In the genomic region with DNA sequence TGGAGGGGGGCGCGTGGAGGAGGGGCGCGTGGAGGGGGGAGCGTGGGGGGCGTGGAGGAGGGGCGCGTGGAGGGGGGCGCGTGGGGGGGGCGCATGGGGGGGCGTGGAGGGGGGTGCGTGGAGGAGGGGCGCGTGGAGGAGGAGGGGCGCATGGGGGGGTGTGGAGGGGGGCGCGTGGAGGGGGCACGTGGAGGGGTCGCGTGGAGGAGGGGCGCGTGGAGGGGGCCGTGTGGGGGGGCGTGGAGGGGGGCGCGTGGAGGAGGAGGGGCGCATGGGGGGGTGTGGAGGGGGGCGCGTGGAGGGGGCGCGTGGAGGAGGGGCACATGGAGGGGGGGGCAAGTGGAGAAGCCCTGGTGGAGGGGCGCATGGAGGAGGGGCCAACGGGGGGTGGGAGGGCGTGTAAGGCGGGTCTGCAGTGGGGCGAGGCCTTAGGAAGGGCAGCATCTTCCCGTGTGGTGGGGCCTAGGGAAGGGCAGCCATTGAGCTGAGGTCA, we compare ENCODE assay signal across 22 cellular contexts. TPM values are rescaled to one million over a fixed set of nuclear protein-coding genes. Genes with fewer than 3 reads are reported as not detected.
"Had no signal": no experiment of that assay in that cellular context is flagged by ENCODE, and none has a peak within 500 bp of the region (broad histone marks: within the 10 kb centered on the region; RNA-seq: fewer than 3 reads in every experiment).

No MANE protein-coding gene starts in this region.

- H3K9ac ChIP-seq: KMS-11 had no signal

- H3K27ac ChIP-seq: KMS-11 had no signal

- DNase-seq: IMR-90, Kasumi-1, MM.1S, NCI-H1092 treated with DMSO at 0.1 percent for 48 hours, NCI-H1436, NCI-H187, NCI-H2029, NCI-H2081 treated with DMSO at 0.1 percent for 48 hours, NCI-H2171, NCI-H226, NCI-H446, NCI-H510A, NCI-H524 treated with DMSO at 0.1 percent for 48 hours, NCI-H69, NCI-H774, RPMI8226, SHP77 had no signal

- H3K4me2 ChIP-seq: KMS-11 had no signal

RNA-seq across cellular contexts. Expression of gene MSLN, which starts 7.3 kb away (rescaled TPM):
- total RNA-seq: HT1080, IMR-90, SK-MEL-5 had no signal

RNA-seq across cellular contexts. Expression of gene GNG13, which starts 32.7 kb away (rescaled TPM):
- total RNA-seq: HepG2, HT1080, IMR-90, M059J, SK-MEL-5 had no signal
- polyA plus RNA-seq: HepG2, IMR-90 had no signal
